In genomic region chr1:93142161-93142560, GRCh38 we compare ENCODE assay signal across 19 cellular contexts. TPM values are rescaled to one million over a fixed set of nuclear protein-coding genes. Genes with fewer than 3 reads are reported as not detected.
DNase-seq lines count a peak whose midpoint lies in the region; ATAC-seq and TF ChIP-seq lines count a peak whose summit lies in the region.
"Had no signal": no experiment of that assay in that cellular context is flagged by ENCODE, and none has a peak within 500 bp of the region (broad histone marks: within the 10 kb centered on the region; RNA-seq: fewer than 3 reads in every experiment).

No MANE protein-coding gene starts in this region.

- intact Hi-C loops in CD4-positive, alpha-beta T cell (cut with DNase I, micrococcal nuclease), result loop anchor here in 1 of 2 experiments (10.0 kb wide), 1 partner anchor 73 kb away; no protein-coding TSS in a partner anchor

- peaks cover 0 to 14% of the 10 kb centered on the region in 2 donors for H3K36me3 Mint-ChIP-seq in activated T-cell treated with anti-CD3 and anti-CD28 coated beads, Interleukin-2, amount 50 U/mL, for 72 hours (ENCODE audit: insufficient read depth in 2 of 2)
- peaks cover 44% of the 10 kb centered on the region for H3K36me3 Mint-ChIP-seq in CD4-positive, alpha-beta T cell (ENCODE audit: low read depth)
- H3K36me3 Mint-ChIP-seq in WTC11 (peaks cover 40% of the 10 kb centered on the region), mesothelial cell of epicardium (peaks cover 11% of the 10 kb centered on the region)

- H3K27me3 Mint-ChIP-seq in activated T-cell treated with anti-CD3 and anti-CD28 coated beads, Interleukin-2, amount 50 U/mL, for 72 hours (ENCODE audit: low read depth), result no peaks in the 10 kb centered on the region
- H3K27me3 Mint-ChIP-seq in CD4-positive, alpha-beta T cell, result no peaks in the 10 kb centered on the region
- no peaks in the 10 kb centered on the region for H3K27me3 Mint-ChIP-seq in WTC11 (ENCODE audit: low read depth)
- H3K27me3 Mint-ChIP-seq in mesothelial cell of epicardium (ENCODE audit: low read depth), result no peaks in the 10 kb centered on the region

- peaks cover 8% of the 10 kb centered on the region for H3K4me1 Mint-ChIP-seq in activated T-cell treated with anti-CD3 and anti-CD28 coated beads, Interleukin-2, amount 50 U/mL, for 72 hours (ENCODE audit: low read depth)
- H3K4me1 Mint-ChIP-seq in CD4-positive, alpha-beta T cell (ENCODE audit: low read depth), result peaks cover 5% of the 10 kb centered on the region
- H3K4me1 Mint-ChIP-seq in WTC11 (no peaks in the 10 kb centered on the region), mesothelial cell of epicardium (peaks cover 4% of the 10 kb centered on the region)

- TF ChIP-seq CTCF in CD4-positive, alpha-beta T cell (IDR thresholded peaks at IDR 0.05), result no peak
- TF ChIP-seq CTCF in WTC11 (IDR thresholded peaks at IDR 0.05), result no peak
- no peak for TF ChIP-seq CTCF in mesothelial cell of epicardium (IDR thresholded peaks at IDR 0.05; ENCODE audit: unreplicated experiment)
- no peak for TF ChIP-seq CTCF in foreskin fibroblast (IDR thresholded peaks at IDR 0.05; ENCODE audit: low read depth, low read length)

- no peaks in the 10 kb centered on the region for H3K27me3 ChIP-seq in CD4-positive, alpha-beta T cell (ENCODE audit: control insufficient read depth, insufficient read depth, low read length)

- CTCF ChIA-PET in CD4-positive, alpha-beta T cell (lab: Charles Lee), result no interaction called here
- CTCF ChIA-PET in WTC11 (lab: Charles Lee), result no interaction called here

- no peak overlapping the region for H3K4me3 Mint-ChIP-seq in activated T-cell treated with anti-CD3 and anti-CD28 coated beads, Interleukin-2, amount 50 U/mL, for 72 hours
- no peak overlapping the region for H3K4me3 Mint-ChIP-seq in CD4-positive, alpha-beta T cell
- H3K4me3 Mint-ChIP-seq in WTC11, result no peak overlapping the region
- H3K4me3 Mint-ChIP-seq in mesothelial cell of epicardium, result no peak overlapping the region
- H3K4me3 Mint-ChIP-seq: CD8-positive, alpha-beta T cell had no signal

- DNase-seq in activated T-cell treated with anti-CD3 and anti-CD28 coated beads, Interleukin-2, amount 50 U/mL, for 72 hours, result no peak
- DNase-seq in activated T-cell treated with anti-CD3 and anti-CD28 coated beads, Interleukin-2, amount 50 U/mL, for 1 hour, result no peak
- DNase-seq in CD4-positive, alpha-beta T cell, result no peak
- no peak for DNase-seq in WTC11 (ENCODE audit: low spot score)
- DNase-seq in mesothelial cell of epicardium (ENCODE audit: low spot score in 2 of 2, unreplicated experiment in 2 of 2), result no peak
- DNase-seq in GM03348 (ENCODE audit: low spot score), result no peak
- DNase-seq in COR-L47 (lab: John Stamatoyannopoulos, UW), result no peak
- DNase-seq in foreskin fibroblast, result no peak
- DNase-seq: AML-193; CD8-positive, alpha-beta T cell; DMS 273 treated with DMSO at 0.1 percent for 48 hours; DMS53; DND-41; EL; HCEC 1CT had no signal

- ATAC-seq in activated T-cell treated with anti-CD3 and anti-CD28 coated beads, Interleukin-2, amount 50 U/mL, for 72 hours (replicated peaks in 1 of 2), result no peak
- no peak for ATAC-seq in CD4-positive, alpha-beta T cell (ENCODE audit: poor library complexity)
- no peak for ATAC-seq in WTC11
- ATAC-seq: A549; CD8-positive, alpha-beta T cell had no signal

- H3K9me3 ChIP-seq in CD4-positive, alpha-beta T cell (ENCODE audit: control insufficient read depth, low read length), result no peaks in the 10 kb centered on the region
- H3K9me3 ChIP-seq: A549 had no signal

- peak overlapping the region; percentile 19 for H3K27ac Mint-ChIP-seq in activated T-cell treated with anti-CD3 and anti-CD28 coated beads, Interleukin-2, amount 50 U/mL, for 72 hours
- peak overlapping the region; percentile 16 for H3K27ac Mint-ChIP-seq in CD4-positive, alpha-beta T cell
- H3K27ac Mint-ChIP-seq in WTC11 (peak overlapping the region; percentile 73), mesothelial cell of epicardium (peak overlapping the region; percentile 64)
- H3K27ac Mint-ChIP-seq: CD8-positive, alpha-beta T cell had no signal

- POLR2A ChIA-PET in CD4-positive, alpha-beta T cell (lab: Charles Lee), result no interaction called here
- POLR2A ChIA-PET in WTC11 (lab: Charles Lee), result no interaction called here

- no peak overlapping the region for H3K4me3 ChIP-seq in foreskin fibroblast (ENCODE audit: low read depth in 1 of 2, low read length in 2 of 2)
- H3K4me3 ChIP-seq: A549 had no signal

- H3K9me3 Mint-ChIP-seq in activated T-cell treated with anti-CD3 and anti-CD28 coated beads, Interleukin-2, amount 50 U/mL, for 72 hours, result no peaks in the 10 kb centered on the region
- H3K9me3 Mint-ChIP-seq in CD4-positive, alpha-beta T cell, result no peaks in the 10 kb centered on the region
- H3K9me3 Mint-ChIP-seq in WTC11, result no peaks in the 10 kb centered on the region
- H3K9me3 Mint-ChIP-seq in mesothelial cell of epicardium, result no peaks in the 10 kb centered on the region
- H3K9me3 Mint-ChIP-seq: CD8-positive, alpha-beta T cell had no signal

- H3K27ac ChIP-seq in CD4-positive, alpha-beta T cell (ENCODE audit: low read depth, low read length), result no peak overlapping the region
- H3K27ac ChIP-seq: 22Rv1, A549, C4-2B, HL-60 had no signal

TF ChIP-seq in WTC11, 78 proteins besides CTCF, POLR2A, EP300 and RAD21:
- TF ChIP-seq NR2C2 (CRISPR knock-in tag; IDR thresholded peaks at IDR 0.05) (no peak), MYBL2 (CRISPR knock-in tag; IDR thresholded peaks at IDR 0.05) (no peak), AFF4 (CRISPR knock-in tag; IDR thresholded peaks at IDR 0.05; ENCODE audit: borderline replicate concordance) (no peak), ZNF263 (CRISPR knock-in tag; IDR thresholded peaks at IDR 0.05; ENCODE audit: low read depth) (no peak), IRF2 (CRISPR knock-in tag; IDR thresholded peaks at IDR 0.05; ENCODE audit: borderline replicate concordance, low read depth) (no peak), ELF4 (CRISPR knock-in tag; IDR thresholded peaks at IDR 0.05; ENCODE audit: low read depth) (no peak), KAT7 (CRISPR knock-in tag; IDR thresholded peaks at IDR 0.05; ENCODE audit: borderline replicate concordance) (no peak)
- TF ChIP-seq, protein P1, sequence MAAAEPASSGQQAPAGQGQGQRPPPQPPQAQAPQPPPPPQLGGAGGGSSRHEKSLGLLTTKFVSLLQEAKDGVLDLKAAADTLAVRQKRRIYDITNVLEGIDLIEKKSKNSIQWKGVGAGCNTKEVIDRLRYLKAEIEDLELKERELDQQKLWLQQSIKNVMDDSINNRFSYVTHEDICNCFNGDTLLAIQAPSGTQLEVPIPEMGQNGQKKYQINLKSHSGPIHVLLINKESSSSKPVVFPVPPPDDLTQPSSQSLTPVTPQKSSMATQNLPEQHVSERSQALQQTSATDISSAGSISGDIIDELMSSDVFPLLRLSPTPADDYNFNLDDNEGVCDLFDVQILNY (CRISPR knock-in tag; IDR thresholded peaks at IDR 0.05), result no peak

RNA-seq across cellular contexts. Expression of gene TMED5, which starts 38.1 kb away (rescaled TPM):
- total RNA-seq in activated T-cell treated with anti-CD3 and anti-CD28 coated beads, Interleukin-2, amount 50 U/mL, for 72 hours, result 10 to 100 TPM; 50.2 to 65.3 TPM
- 10 to 100 TPM; 42.3 to 43.2 TPM for total RNA-seq in CD4-positive, alpha-beta T cell
- total RNA-seq in WTC11 (2021), result 25.1 to 28.5 TPM (median 25.6 TPM) in 3 replicates
- 41.7 to 43.0 TPM (median 41.8 TPM) in 3 replicates for total RNA-seq in mesothelial cell of epicardium

RNA-seq across cellular contexts. Expression of gene CCDC18, which starts 38.4 kb away (rescaled TPM):
- 10 to 100 TPM; 27.0 to 30.1 TPM for total RNA-seq in activated T-cell treated with anti-CD3 and anti-CD28 coated beads, Interleukin-2, amount 50 U/mL, for 72 hours
- total RNA-seq in CD4-positive, alpha-beta T cell, result 1 to 10 TPM; 5.4 to 7.0 TPM
- total RNA-seq in WTC11 (2021), result 21.3 to 24.9 TPM (median 23.0 TPM) in 3 replicates
- total RNA-seq in mesothelial cell of epicardium, result 7.5 to 9.9 TPM (median 8.2 TPM) in 3 replicates

Comparison
In these comparisons a context has a peak if more than half of its experiments do, and no peak if none do; other contexts are left out.
1. H3K27ac Mint-ChIP-seq: peak in every context shown above with its lines; median percentile 73 in WTC11; 64 in mesothelial cell of epicardium; 19 in activated T-cell treated with anti-CD3 and anti-CD28 coated beads, Interleukin-2, amount 50 U/mL, for 72 hours; 16 in CD4-positive, alpha-beta T cell.